In genomic region chr1:101567582-101568189, GRCh38 we compare ENCODE assay signal across 8 cellular contexts.
DNase-seq lines count a peak whose midpoint lies in the region; ATAC-seq and TF ChIP-seq lines count a peak whose summit lies in the region.

No MANE protein-coding gene starts in this region.

- peak; percentile 95 for ATAC-seq in GM21528 (IDR thresholded peaks at IDR 0.05; ENCODE audit: low FRiP score, unreplicated experiment)

- no peaks in the 10 kb centered on the region for H3K27me3 ChIP-seq in kidney epithelial cell (ENCODE audit: control insufficient read depth, insufficient read depth, low read length)

- TF ChIP-seq CTCF in GM12801 (IDR thresholded peaks at IDR 0.05; ENCODE audit: extremely low read depth, insufficient read length) (peak; percentile 92), kidney epithelial cell (IDR thresholded peaks at IDR 0.05; ENCODE audit: insufficient read depth, low read length, poor library complexity, severe bottlenecking) (peak; percentile 95)

- no peak overlapping the region for H3K4me3 ChIP-seq in kidney epithelial cell (ENCODE audit: low read depth, low read length)

- H3K36me3 ChIP-seq in kidney epithelial cell (ENCODE audit: control insufficient read depth, insufficient read depth, low read length) = no peaks in the 10 kb centered on the region

- DNase-seq in HPDE6-E6E7 (ENCODE audit: extremely low spot score) = peak; percentile 12
- DNase-seq in SW480 (ENCODE audit: low spot score) = peak; percentile 22
- peak; percentile 7 for DNase-seq in amniotic stem cell (lab: John Stamatoyannopoulos, UW)
- no peak for DNase-seq in kidney epithelial cell (ENCODE audit: low read depth)
- DNase-seq in stimulated activated CD8-positive, alpha-beta memory T cell treated with anti-CD3 and anti-CD28 coated beads, Interleukin-4, amount 100 ng/mL, for 24 hours (ENCODE audit: low read depth) = peak; percentile 23
- no peak for DNase-seq in ureter (ENCODE audit: low spot score)

Comparison
In these comparisons a context has a peak if more than half of its experiments do, and no peak if none do; other contexts are left out.
1. DNase-seq: peak in HPDE6-E6E7 (single experiment), SW480 (single experiment), amniotic stem cell (single experiment) and stimulated activated CD8-positive, alpha-beta memory T cell treated with anti-CD3 and anti-CD28 coated beads, Interleukin-4, amount 100 ng/mL, for 24 hours (single experiment); none in kidney epithelial cell (single experiment) and ureter (single experiment).